ENCODE assay signal across 12 cellular contexts in the genomic region with DNA sequence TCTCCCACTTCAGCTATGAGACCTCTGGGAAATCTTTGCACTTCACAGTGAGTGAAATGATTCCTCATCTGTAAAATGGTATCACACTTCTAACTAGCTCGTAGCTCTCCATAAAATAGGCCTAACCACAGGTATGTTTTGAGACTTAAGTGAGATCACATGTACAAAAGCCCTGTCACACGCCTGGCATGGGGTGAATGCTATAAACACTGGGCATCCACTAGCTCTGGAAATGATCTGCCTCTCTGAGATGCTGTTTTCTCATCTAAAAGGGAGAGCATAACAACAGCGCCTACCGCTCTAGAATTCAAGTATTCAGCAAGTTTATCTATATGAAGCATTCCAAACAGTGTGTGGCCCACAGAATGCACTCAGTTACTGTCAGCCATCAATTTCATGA. TPM values are rescaled to one million over a fixed set of nuclear protein-coding genes. Genes with fewer than 3 reads are reported as not detected.
DNase-seq lines count a peak whose midpoint lies in the region; ATAC-seq and TF ChIP-seq lines count a peak whose summit lies in the region.
"Had no signal": no experiment of that assay in that cellular context is flagged by ENCODE, and none has a peak within 500 bp of the region (broad histone marks: within the 10 kb centered on the region; RNA-seq: fewer than 3 reads in every experiment).

No MANE protein-coding gene starts in this region.

- 72% methylated on average over 4 of the region's 4 CpGs for WGBS in liver
- 83 to 84% methylated on average over 4 of the region's 4 CpGs for WGBS in thyroid gland, 2 donors

- H3K9ac ChIP-seq in liver (ENCODE audit: low read depth in 1 of 2, low read length in 2 of 2), result peak overlapping the region; percentile 63 to 73

- peaks cover 32 to 68% (median 59%) of the 10 kb centered on the region in 4 donors for H3K4me1 ChIP-seq in liver (ENCODE audit: control insufficient read depth in 4 of 4, insufficient read depth in 4 of 4, low read length in 3 of 4)
- H3K4me1 ChIP-seq in thyroid gland, result peaks cover 54 to 68% of the 10 kb centered on the region in 2 donors

- TF ChIP-seq RAD21 in liver (IDR thresholded peaks at IDR 0.05), result no peak

- H3K27ac ChIP-seq in liver (ENCODE audit: low read depth in 1 of 2, low read length in 2 of 2) (peak overlapping the region; percentile 92 to 93), thyroid gland (peak overlapping the region; percentile 97 to 100 (median 98))

- peak overlapping the region in 2 of 3 donors; percentile 22 to 54 for H3K4me3 ChIP-seq in liver (ENCODE audit: low read depth in 1 of 3, low read length in 3 of 3)
- no peak overlapping the region for H3K4me3 ChIP-seq in thyroid gland (replicated peaks in 1 of 3)

- TF ChIP-seq CTCF in liver (IDR thresholded peaks at IDR 0.05; ENCODE audit: low read depth, low read length, missing input control) (no peak), thyroid gland (IDR thresholded peaks at IDR 0.05) (no peak)

- TF ChIP-seq POLR2A in thyroid gland (IDR thresholded peaks at IDR 0.05), result no peak

- H3K4me3 Mint-ChIP-seq in activated naive CD4-positive, alpha-beta T cell treated with anti-CD3 and anti-CD28 coated beads, Interleukin-2, amount 50 U/mL, for 24 hours, result peak overlapping the region; percentile 96
- peak overlapping the region; percentile 91 for H3K4me3 Mint-ChIP-seq in activated T-helper 1 cell treated with anti-CD3 and anti-CD28 coated beads, Interleukin-12 subunit alpha, Interleukin-12 subunit beta, Interleukin-2, Interleukin-4 antibody, amounts not matched to agents 30 ng/mL and 10 ng/mL and 1 ng/mL, durations not matched to agents 14 hours and 24 hours and 36 hours

- H3K9me3 ChIP-seq in liver (ENCODE audit: control insufficient read depth in 4 of 4, low read length in 3 of 4), result no peaks in the 10 kb centered on the region
- H3K9me3 ChIP-seq in thyroid gland, result no peaks in the 10 kb centered on the region

- no peaks in the 10 kb centered on the region for H3K27me3 Mint-ChIP-seq in activated naive CD4-positive, alpha-beta T cell treated with anti-CD3 and anti-CD28 coated beads, Interleukin-2, amount 50 U/mL, for 24 hours
- no peaks in the 10 kb centered on the region for H3K27me3 Mint-ChIP-seq in activated T-helper 1 cell treated with anti-CD3 and anti-CD28 coated beads, Interleukin-12 subunit alpha, Interleukin-12 subunit beta, Interleukin-2, Interleukin-4 antibody, amounts not matched to agents 30 ng/mL and 10 ng/mL and 1 ng/mL, durations not matched to agents 14 hours and 24 hours and 36 hours (ENCODE audit: insufficient read depth)

- H3K36me3 ChIP-seq in liver (ENCODE audit: control insufficient read depth in 4 of 4, insufficient read depth in 3 of 4, low read depth in 1 of 4, low read length in 3 of 4) (no peaks in the 10 kb centered on the region), thyroid gland (no peaks in the 10 kb centered on the region)

- no peaks in the 10 kb centered on the region for H3K9me3 Mint-ChIP-seq in activated naive CD4-positive, alpha-beta T cell treated with anti-CD3 and anti-CD28 coated beads, Interleukin-2, amount 50 U/mL, for 24 hours
- no peaks in the 10 kb centered on the region for H3K9me3 Mint-ChIP-seq in activated T-helper 1 cell treated with anti-CD3 and anti-CD28 coated beads, Interleukin-12 subunit alpha, Interleukin-12 subunit beta, Interleukin-2, Interleukin-4 antibody, amounts not matched to agents 30 ng/mL and 10 ng/mL and 1 ng/mL, durations not matched to agents 14 hours and 24 hours and 36 hours

- intact Hi-C loops in activated T-helper 1 cell treated with anti-CD3 and anti-CD28 coated beads, Interleukin-12 subunit alpha, Interleukin-12 subunit beta, Interleukin-2, Interleukin-4 antibody, amounts not matched to agents 30 ng/mL and 10 ng/mL and 1 ng/mL, durations not matched to agents 14 hours and 24 hours and 36 hours (cut with micrococcal nuclease), result loop anchor here (10.0 kb wide), 3 partner anchors 138 to 848 kb away; a partner anchor contains a TSS
- intact Hi-C loops in thyroid gland (cut with DNase I), result loop anchor here (5.0 kb wide), 1 partner anchor 46 kb away; no protein-coding TSS in a partner anchor

- H3K27me3 ChIP-seq in liver (ENCODE audit: control insufficient read depth in 4 of 4, insufficient read depth in 4 of 4, low read length in 3 of 4) (no peaks in the 10 kb centered on the region), thyroid gland (no peaks in the 10 kb centered on the region)

- DNase-seq in activated naive CD4-positive, alpha-beta T cell treated with anti-CD3 and anti-CD28 coated beads, Interleukin-2, amount 50 U/mL, for 16 hours, result no peak
- no peak for DNase-seq in activated T-helper 1 cell treated with anti-CD3 and anti-CD28 coated beads, Interleukin-12 subunit alpha, Interleukin-12 subunit beta, Interleukin-2, Interleukin-4 antibody, amounts not matched to agents 30 ng/mL and 10 ng/mL and 1 ng/mL, durations not matched to agents 14 hours and 24 hours and 36 hours (ENCODE audit: low spot score)
- DNase-seq in thyroid gland (no peak), left lobe of liver (ENCODE audit: low spot score) (no peak)
- DNase-seq: Calu3; NCI-H1048; stimulated activated CD4-positive, alpha-beta T cell treated with anti-CD3 and anti-CD28 coated beads, Interleukin-15, amount 100 ng/mL, for 24 hours; SW 1271 had no signal

- H3K27ac Mint-ChIP-seq in activated naive CD4-positive, alpha-beta T cell treated with anti-CD3 and anti-CD28 coated beads, Interleukin-2, amount 50 U/mL, for 24 hours, result peak overlapping the region; percentile 25
- peak overlapping the region; percentile 78 for H3K27ac Mint-ChIP-seq in activated T-helper 1 cell treated with anti-CD3 and anti-CD28 coated beads, Interleukin-12 subunit alpha, Interleukin-12 subunit beta, Interleukin-2, Interleukin-4 antibody, amounts not matched to agents 30 ng/mL and 10 ng/mL and 1 ng/mL, durations not matched to agents 14 hours and 24 hours and 36 hours

- peaks cover 71% of the 10 kb centered on the region for H3K4me1 Mint-ChIP-seq in activated naive CD4-positive, alpha-beta T cell treated with anti-CD3 and anti-CD28 coated beads, Interleukin-2, amount 50 U/mL, for 24 hours
- H3K4me1 Mint-ChIP-seq in activated T-helper 1 cell treated with anti-CD3 and anti-CD28 coated beads, Interleukin-12 subunit alpha, Interleukin-12 subunit beta, Interleukin-2, Interleukin-4 antibody, amounts not matched to agents 30 ng/mL and 10 ng/mL and 1 ng/mL, durations not matched to agents 14 hours and 24 hours and 36 hours (ENCODE audit: low read depth), result peaks cover 48% of the 10 kb centered on the region

- ATAC-seq in GM21786 (IDR thresholded peaks at IDR 0.05; ENCODE audit: unreplicated experiment) (no peak), HG03378 (IDR thresholded peaks at IDR 0.05; ENCODE audit: unreplicated experiment) (no peak), left lobe of liver (no peak)

- no peaks in the 10 kb centered on the region for H3K36me3 Mint-ChIP-seq in activated naive CD4-positive, alpha-beta T cell treated with anti-CD3 and anti-CD28 coated beads, Interleukin-2, amount 50 U/mL, for 24 hours
- peaks cover 6% of the 10 kb centered on the region for H3K36me3 Mint-ChIP-seq in activated T-helper 1 cell treated with anti-CD3 and anti-CD28 coated beads, Interleukin-12 subunit alpha, Interleukin-12 subunit beta, Interleukin-2, Interleukin-4 antibody, amounts not matched to agents 30 ng/mL and 10 ng/mL and 1 ng/mL, durations not matched to agents 14 hours and 24 hours and 36 hours (ENCODE audit: low read depth)

TF ChIP-seq in liver, 16 proteins besides CTCF, POLR2A, EP300 and RAD21:
- TF ChIP-seq FOXA2 (IDR thresholded peaks at IDR 0.05) (no peak), SP1 (IDR thresholded peaks at IDR 0.05) (no peak), JUND (IDR thresholded peaks at IDR 0.05) (no peak), FOXA1 (IDR thresholded peaks at IDR 0.05) (no peak), RXRA (IDR thresholded peaks at IDR 0.05) (no peak), HNF4G (IDR thresholded peaks at IDR 0.05) (no peak), GABPA (IDR thresholded peaks at IDR 0.05 in 1 of 2, conservative IDR thresholded peaks at IDR 0.05 in 1 of 2) (no peak), YY1 (IDR thresholded peaks at IDR 0.05) (no peak), NR2F2 (IDR thresholded peaks at IDR 0.05) (no peak)
- TF ChIP-seq, protein P1, sequence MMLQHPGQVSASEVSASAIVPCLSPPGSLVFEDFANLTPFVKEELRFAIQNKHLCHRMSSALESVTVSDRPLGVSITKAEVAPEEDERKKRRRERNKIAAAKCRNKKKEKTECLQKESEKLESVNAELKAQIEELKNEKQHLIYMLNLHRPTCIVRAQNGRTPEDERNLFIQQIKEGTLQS (IDR thresholded peaks at IDR 0.05), result no peak
- TF ChIP-seq, protein P2, sequence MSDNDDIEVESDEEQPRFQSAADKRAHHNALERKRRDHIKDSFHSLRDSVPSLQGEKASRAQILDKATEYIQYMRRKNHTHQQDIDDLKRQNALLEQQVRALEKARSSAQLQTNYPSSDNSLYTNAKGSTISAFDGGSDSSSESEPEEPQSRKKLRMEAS (IDR thresholded peaks at IDR 0.05), result no peak
TF ChIP-seq in liver: peak in this region for 0.

RNA-seq across cellular contexts. Expression of a gene that starts 2.2 kb away (rescaled TPM):
- total RNA-seq in activated T-helper 1 cell treated with anti-CD3 and anti-CD28 coated beads, Interleukin-12 subunit alpha, Interleukin-12 subunit beta, Interleukin-2, Interleukin-4 antibody, amounts not matched to agents 30 ng/mL and 10 ng/mL and 1 ng/mL, durations not matched to agents 14 hours and 24 hours and 36 hours, result 160 and 170 TPM in 2 replicates
- total RNA-seq in liver (100 to 1,000 TPM in 1 of 2 donors, 10 to 100 TPM in 1; 49.6 to 110 TPM), thyroid gland (100 to 1,000 TPM; 166 to 285 (median 190) TPM), left lobe of liver (140 TPM)
- polyA plus RNA-seq in liver, result 10 to 100 TPM; 23.2 to 71.3 TPM

RNA-seq across cellular contexts. Expression of a gene that starts 56.4 kb away (rescaled TPM):
- 0.12 TPM in 1 of 2 replicates, not detected in the other for total RNA-seq in activated T-helper 1 cell treated with anti-CD3 and anti-CD28 coated beads, Interleukin-12 subunit alpha, Interleukin-12 subunit beta, Interleukin-2, Interleukin-4 antibody, amounts not matched to agents 30 ng/mL and 10 ng/mL and 1 ng/mL, durations not matched to agents 14 hours and 24 hours and 36 hours
- 1 to 10 TPM in 1 of 2 donors, under 1 TPM in 1; 0.84 to 2.5 TPM for total RNA-seq in liver
- polyA plus RNA-seq in liver, result 1 to 10 TPM; 1.2 to 3.7 TPM
- 1 to 10 TPM in 1 of 4 donors, under 1 TPM in 2, not detected in 1; 0.13 to 3.2 (median 0.68) TPM for total RNA-seq in thyroid gland
- 3.8 TPM for total RNA-seq in left lobe of liver

Comparison
In these comparisons a context has a peak if more than half of its experiments do, and no peak if none do; other contexts are left out.
1. H3K4me3 ChIP-seq: peak in liver (2 of 3); none in thyroid gland (0 of 3).